In the genomic region with DNA sequence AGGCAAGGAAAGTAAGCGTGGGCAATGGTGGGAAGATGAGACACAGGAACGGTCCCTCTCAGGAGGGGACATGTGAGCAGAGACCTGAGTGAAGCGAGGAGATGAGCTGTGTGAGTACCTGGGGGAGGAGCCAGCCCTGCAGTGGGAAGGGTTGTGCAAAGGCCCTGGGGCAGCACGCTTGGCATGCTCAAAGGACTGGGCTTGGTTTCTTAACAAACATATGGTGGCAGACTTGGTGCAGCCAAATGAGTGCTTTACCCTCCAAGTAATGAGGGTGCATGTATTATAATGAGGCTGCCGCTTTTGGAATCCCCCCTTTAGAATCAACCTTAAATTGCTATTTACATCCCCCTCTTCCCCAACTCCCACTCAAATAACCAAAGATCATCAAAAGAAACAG, we compare ENCODE assay signal across 35 cellular contexts.
DNase-seq lines count a peak whose midpoint lies in the region; ATAC-seq, FAIRE-seq and TF ChIP-seq lines count a peak whose summit lies in the region.
"Had no signal": no experiment of that assay in that cellular context is flagged by ENCODE, and none has a peak within 500 bp of the region (broad histone marks: within the 10 kb centered on the region; RNA-seq: fewer than 3 reads in every experiment).

No MANE protein-coding gene starts in this region.

- H3K27me3 ChIP-seq in IMR-90 (ENCODE audit: control insufficient read depth, insufficient read depth, low read length) = no peaks in the 10 kb centered on the region
- H3K27me3 ChIP-seq in K562 (ENCODE audit: control insufficient read depth in 2 of 2, insufficient read depth in 2 of 2, low read length in 2 of 2) = peaks cover 5 to 29% of the 10 kb centered on the region in 2 experiments; a peak in 3 of 5 replicates
- no peaks in the 10 kb centered on the region for H3K27me3 ChIP-seq in CD8-positive, alpha-beta T cell (ENCODE audit: insufficient read depth, low read length)
- peaks cover 0 to 26% (median 8%) of the 10 kb centered on the region in 9 donors for H3K27me3 ChIP-seq in heart left ventricle
- H3K27me3 ChIP-seq: BLaER1; BLaER1 treated with 17β-estradiol and CSF1 and Interleukin-3, amounts not matched to agents 10 nM and 100 nM had no signal

- no peak overlapping the region for H3K27ac Mint-ChIP-seq in WTC11
- no peak overlapping the region for H3K27ac Mint-ChIP-seq in CD8-positive, alpha-beta T cell
- H3K27ac Mint-ChIP-seq in activated T-cell treated with anti-CD3 and anti-CD28 coated beads, Interleukin-2, amount 50 U/mL, for 24 hours = no peak overlapping the region
- H3K27ac Mint-ChIP-seq: B cell; CD14-positive monocyte; CD4-positive, alpha-beta memory T cell; CD4-positive, alpha-beta T cell; CD4-positive, CD25-positive, alpha-beta regulatory T cell; CD8-positive, alpha-beta memory T cell had no signal

- H3K36me3 Mint-ChIP-seq in WTC11 = no peaks in the 10 kb centered on the region
- H3K36me3 Mint-ChIP-seq in CD8-positive, alpha-beta T cell = no peaks in the 10 kb centered on the region
- no peaks in the 10 kb centered on the region for H3K36me3 Mint-ChIP-seq in activated T-cell treated with anti-CD3 and anti-CD28 coated beads, Interleukin-2, amount 50 U/mL, for 24 hours (ENCODE audit: low read depth)
- H3K36me3 Mint-ChIP-seq: CD14-positive monocyte; CD4-positive, CD25-positive, alpha-beta regulatory T cell had no signal

- H2AK5ac ChIP-seq in IMR-90 (ENCODE audit: low read depth, low read length) = peak overlapping the region; percentile 15; the same call in 1 of the 2 replicates

- H3K4me1 Mint-ChIP-seq in WTC11 = peaks cover 4% of the 10 kb centered on the region
- no peaks in the 10 kb centered on the region for H3K4me1 Mint-ChIP-seq in CD8-positive, alpha-beta T cell (ENCODE audit: low read depth)
- H3K4me1 Mint-ChIP-seq in activated T-cell treated with anti-CD3 and anti-CD28 coated beads, Interleukin-2, amount 50 U/mL, for 24 hours (ENCODE audit: low read depth) = no peaks in the 10 kb centered on the region
- H3K4me1 Mint-ChIP-seq: B cell; CD14-positive monocyte; CD4-positive, alpha-beta memory T cell; CD4-positive, CD25-positive, alpha-beta regulatory T cell; CD8-positive, alpha-beta memory T cell had no signal

- H4K8ac ChIP-seq in IMR-90 (ENCODE audit: low read depth in 2 of 2, low read length in 2 of 2) = no peak overlapping the region

- no peaks in the 10 kb centered on the region for H3K79me1 ChIP-seq in IMR-90 (ENCODE audit: low read depth in 1 of 2, low read length in 2 of 2)

- DNase-seq in IMR-90 (no peak), WTC11 (ENCODE audit: low spot score) (no peak), K562 (ENCODE audit: extremely low read depth in 1 of 4, low spot score in 3 of 4) (no peak), heart left ventricle (no peak)
- no peak for DNase-seq in CD8-positive, alpha-beta T cell
- DNase-seq in activated T-cell treated with anti-CD3 and anti-CD28 coated beads, Interleukin-2, amount 50 U/mL, for 24 hours = no peak
- DNase-seq: 8988T; ACHN; AML-193; BE2C; C1 segment of cervical spinal cord; Caco-2; Calu3; CD4-positive, alpha-beta memory T cell; CD4-positive, alpha-beta T cell; CD4-positive, CD25-positive, alpha-beta regulatory T cell; CD8-positive, alpha-beta memory T cell; COR-L47; DMS 273 treated with DMSO at 0.1 percent for 48 hours; DMS153; DMS79; DMS79 treated with DMSO at 0.1 percent for 48 hours; DND-41; EL had no signal

- TF ChIP-seq POLR2A in IMR-90 (IDR thresholded peaks at IDR 0.05; ENCODE audit: low read depth, low read length) (no peak), K562 (conservative IDR thresholded peaks at IDR 0.05) (no peak), heart left ventricle (IDR thresholded peaks at IDR 0.05) (no peak)

- H4K20me1 ChIP-seq in IMR-90 (ENCODE audit: insufficient read depth, low read length) (no peaks in the 10 kb centered on the region), K562 (replicated peaks; ENCODE audit: control insufficient read depth, insufficient read depth, low read length) (no peaks in the 10 kb centered on the region)
- H4K20me1 ChIP-seq: BLaER1; BLaER1 treated with 17β-estradiol and CSF1 and Interleukin-3, amounts not matched to agents 10 nM and 100 nM had no signal

- H3K9me3 ChIP-seq in HEK293 (ENCODE audit: control insufficient read depth, insufficient read depth, low read depth, low read length) = no peaks in the 10 kb centered on the region
- no peaks in the 10 kb centered on the region for H3K9me3 ChIP-seq in IMR-90 (ENCODE audit: control insufficient read depth, insufficient read depth, low read length)
- H3K9me3 ChIP-seq in K562 (replicated peaks; ENCODE audit: control insufficient read depth, insufficient read depth, low read depth, low read length) = no peaks in the 10 kb centered on the region
- H3K9me3 ChIP-seq in CD8-positive, alpha-beta T cell (ENCODE audit: low read length) = no peaks in the 10 kb centered on the region
- no peaks in the 10 kb centered on the region for H3K9me3 ChIP-seq in heart left ventricle
- H3K9me3 ChIP-seq: BE2C, BLaER1 had no signal

- BruUV-seq in IMR-90 (replicated peaks; lab: Mats Ljungman, UMichigan) (no TSS peak), K562 (replicated peaks; lab: Mats Ljungman, UMichigan) (no TSS peak)

- in situ Hi-C loops in IMR-90 (cut with MboI; ENCODE audit: low sequenced_read_pairs) = loop anchor here (10.0 kb wide), 1 partner anchor 689 kb away; no protein-coding TSS in a partner anchor
- in situ Hi-C loops in K562 (cut with MboI) = no loop called here

- TF ChIP-seq RAD21 in IMR-90 (IDR thresholded peaks at IDR 0.05; ENCODE audit: low read length) (no peak), K562 (CRISPR knock-in tag; conservative IDR thresholded peaks at IDR 0.05 in 1 of 2, IDR thresholded peaks at IDR 0.05 in 1 of 2) (no peak)

- H3K4me3 ChIP-seq in HEK293 (ENCODE audit: low read depth, low read length) (no peak overlapping the region), IMR-90 (ENCODE audit: insufficient read depth, low read depth, low read length) (no peak overlapping the region), K562 (no peak overlapping the region), heart left ventricle (no peak overlapping the region)
- H3K4me3 ChIP-seq in CD8-positive, alpha-beta T cell (ENCODE audit: low read depth, low read length) = no peak overlapping the region
- H3K4me3 ChIP-seq: A549; BLaER1; BLaER1 treated with 17β-estradiol and CSF1 and Interleukin-3, amounts not matched to agents 10 nM and 100 nM had no signal

- POLR2A ChIA-PET in HEK293 (lab: Yijun Ruan, JAX) (no interaction called here), IMR-90 (lab: Charles Lee; ENCODE audit: unreplicated experiment) (no interaction called here), WTC11 (lab: Charles Lee) (no interaction called here), K562 (lab: Yijun Ruan, JAX) (no interaction called here)
- POLR2A ChIA-PET in CD8-positive, alpha-beta T cell (lab: Charles Lee) = no interaction called here

- dilution Hi-C loops in IMR-90 (cut with HindIII; ENCODE audit: low sequenced_read_pairs, unreplicated experiment) = no loop called here

- no peak overlapping the region for H3K4ac ChIP-seq in IMR-90 (ENCODE audit: low read depth, low read length)

- no peak for FAIRE-seq in K562 (lab: Jason Lieb, UNC)
- FAIRE-seq: A204.1, A549, D721Med had no signal

- 91% methylated on average over 4 of the region's 5 CpGs; no CpG with 5 or more reads in 1 of the 2 experiments for WGBS in IMR-90 (ENCODE audit: extremely low coverage in 2 of 2, insufficient read length in 1 of 2), 2 experiments
- WGBS in K562 (ENCODE audit: insufficient coverage, low coverage, missing lambda C conversion rate) = 2% methylated on average over 5 of the region's 5 CpGs
- 92 to 95% (median 94%) methylated on average over 5 of the region's 5 CpGs for WGBS in heart left ventricle, 4 donors

- H2BK15ac ChIP-seq in IMR-90 (ENCODE audit: low read depth, low read length) = peak overlapping the region; percentile 37; the same call in 1 of the 3 replicates

- no peak overlapping the region for H3K27ac ChIP-seq in HEK293 (ENCODE audit: extremely low read depth, low read depth, low read length)
- no peak overlapping the region for H3K27ac ChIP-seq in IMR-90 (ENCODE audit: insufficient read depth, low read length)
- H3K27ac ChIP-seq in K562 (ENCODE audit: extremely low read depth, low read depth, low read length) = no peak overlapping the region
- no peak overlapping the region for H3K27ac ChIP-seq in CD8-positive, alpha-beta T cell (ENCODE audit: low read depth, low read length)
- H3K27ac ChIP-seq in heart left ventricle = no peak overlapping the region
- H3K27ac ChIP-seq: 22Rv1; A549; BLaER1; BLaER1 treated with 17β-estradiol and CSF1 and Interleukin-3, amounts not matched to agents 10 nM and 100 nM; C4-2B had no signal

- H3K79me2 ChIP-seq in K562 (ENCODE audit: control insufficient read depth, insufficient read depth, low read length) = no peaks in the 10 kb centered on the region

- H3K36me3 ChIP-seq in HEK293 (ENCODE audit: control insufficient read depth in 2 of 2, insufficient read depth in 1 of 2, low read length in 2 of 2) = no peaks in the 10 kb centered on the region
- H3K36me3 ChIP-seq in IMR-90 (ENCODE audit: control insufficient read depth, insufficient read depth, low read length) = no peaks in the 10 kb centered on the region
- no peaks in the 10 kb centered on the region for H3K36me3 ChIP-seq in K562 (ENCODE audit: control insufficient read depth, insufficient read depth, low read length)
- no peaks in the 10 kb centered on the region for H3K36me3 ChIP-seq in CD8-positive, alpha-beta T cell (ENCODE audit: insufficient read depth, low read length)
- H3K36me3 ChIP-seq in heart left ventricle = no peaks in the 10 kb centered on the region
- H3K36me3 ChIP-seq: BE2C; BLaER1; BLaER1 treated with 17β-estradiol and CSF1 and Interleukin-3, amounts not matched to agents 10 nM and 100 nM had no signal

- H2BK120ac ChIP-seq in IMR-90 (ENCODE audit: low read depth, low read length) = no peak overlapping the region

- intact Hi-C loops in IMR-90 (cut with micrococcal nuclease) (no loop called here), K562 (cut with micrococcal nuclease) (no loop called here), heart left ventricle (cut with DNase I) (no loop called here)
- intact Hi-C loops in CD8-positive, alpha-beta T cell (cut with DNase I, micrococcal nuclease) = no loop called here

- H2AK9ac ChIP-seq in IMR-90 (replicated peaks; ENCODE audit: low read depth, low read length, poor library complexity) = no peak overlapping the region

- H2BK5ac ChIP-seq in IMR-90 (ENCODE audit: low read depth, low read length, poor library complexity, severe bottlenecking) = no peak overlapping the region

- H3K4me1 ChIP-seq in HEK293 (ENCODE audit: control insufficient read depth, insufficient read depth, low read length) = no peaks in the 10 kb centered on the region
- H3K4me1 ChIP-seq in IMR-90 (ENCODE audit: control insufficient read depth, insufficient read depth, low read length) = peaks cover 10% of the 10 kb centered on the region
- H3K4me1 ChIP-seq in K562 (replicated peaks in 1 of 2; ENCODE audit: control insufficient read depth in 2 of 2, insufficient read depth in 2 of 2, low read length in 2 of 2) = no peaks in the 10 kb centered on the region
- no peaks in the 10 kb centered on the region for H3K4me1 ChIP-seq in CD8-positive, alpha-beta T cell (ENCODE audit: insufficient read depth, low read length)
- peaks cover 0 to 1% (median 0%) of the 10 kb centered on the region in 12 donors for H3K4me1 ChIP-seq in heart left ventricle
- H3K4me1 ChIP-seq: BE2C; BLaER1; BLaER1 treated with 17β-estradiol and CSF1 and Interleukin-3, amounts not matched to agents 10 nM and 100 nM; Caco-2 had no signal

- H2AFZ ChIP-seq in IMR-90 (replicated peaks; ENCODE audit: low read length, poor library complexity) = no peak overlapping the region
- H2AFZ ChIP-seq in K562 (ENCODE audit: low read depth, low read length) = no peak overlapping the region

- no peak overlapping the region for H3K18ac ChIP-seq in IMR-90 (ENCODE audit: low read depth, low read length)

- no peak overlapping the region for H3K4me3 Mint-ChIP-seq in WTC11
- H3K4me3 Mint-ChIP-seq in CD8-positive, alpha-beta T cell = no peak overlapping the region
- H3K4me3 Mint-ChIP-seq in activated T-cell treated with anti-CD3 and anti-CD28 coated beads, Interleukin-2, amount 50 U/mL, for 24 hours = no peak overlapping the region
- H3K4me3 Mint-ChIP-seq: B cell; CD14-positive monocyte; CD4-positive, alpha-beta memory T cell; CD4-positive, alpha-beta T cell; CD4-positive, CD25-positive, alpha-beta regulatory T cell; CD8-positive, alpha-beta memory T cell had no signal

- peaks cover 19% of the 10 kb centered on the region for H3K9me3 Mint-ChIP-seq in WTC11
- no peaks in the 10 kb centered on the region for H3K9me3 Mint-ChIP-seq in CD8-positive, alpha-beta T cell
- no peaks in the 10 kb centered on the region for H3K9me3 Mint-ChIP-seq in activated T-cell treated with anti-CD3 and anti-CD28 coated beads, Interleukin-2, amount 50 U/mL, for 24 hours
- H3K9me3 Mint-ChIP-seq: CD4-positive, alpha-beta T cell had no signal

- ATAC-seq in IMR-90 (ENCODE audit: low read depth) (no peak), WTC11 (no peak), K562 (no peak), HG03045 (IDR thresholded peaks at IDR 0.05; ENCODE audit: unreplicated experiment) (no peak), heart left ventricle (no peak)
- ATAC-seq in CD8-positive, alpha-beta T cell = no peak
- ATAC-seq: A549 had no signal

- no peak overlapping the region; the same call in 1 of the 2 replicates for H4K91ac ChIP-seq in IMR-90 (ENCODE audit: insufficient read depth, low read depth, low read length)

- no peak for TF ChIP-seq EP300 in K562 (IDR thresholded peaks at IDR 0.05; ENCODE audit: low read length)

- H3K4me2 ChIP-seq in IMR-90 (ENCODE audit: low read depth, low read length) = no peak overlapping the region
- no peak overlapping the region for H3K4me2 ChIP-seq in K562 (ENCODE audit: insufficient read depth, low read length)
- H3K4me2 ChIP-seq: A549; BLaER1; BLaER1 treated with 17β-estradiol and CSF1 and Interleukin-3, amounts not matched to agents 10 nM and 100 nM had no signal

- H3K14ac ChIP-seq in IMR-90 (replicated peaks; ENCODE audit: low read depth, low read length) = no peak overlapping the region

- no peak overlapping the region for H4K5ac ChIP-seq in IMR-90 (ENCODE audit: low read depth, low read length)

- H3K9me1 ChIP-seq in IMR-90 (ENCODE audit: insufficient read depth, low read length) (peaks cover 8% of the 10 kb centered on the region; the same call in 1 of the 2 replicates), K562 (ENCODE audit: control insufficient read depth, insufficient read depth, low read length) (no peaks in the 10 kb centered on the region)

- CTCF ChIA-PET in HEK293 (lab: Yijun Ruan, JAX) = no interaction called here
- CTCF ChIA-PET in IMR-90 (lab: Yijun Ruan, JAX) = no interaction called here
- CTCF ChIA-PET in WTC11 (lab: Charles Lee) = interaction anchor here (1.5 kb wide), 1 partner anchor 283 kb away, joined by 6 read pairs; no protein-coding TSS in a partner anchor
- CTCF ChIA-PET in K562 (lab: Yijun Ruan, JAX; ENCODE audit: low intra/inter-chr PET ratio) = no interaction called here
- CTCF ChIA-PET in CD8-positive, alpha-beta T cell (lab: Charles Lee) = no interaction called here

- H3K56ac ChIP-seq in IMR-90 (ENCODE audit: extremely low read depth, insufficient read depth, low read length) = no peak overlapping the region

- no peak overlapping the region for H2BK20ac ChIP-seq in IMR-90 (ENCODE audit: low read depth, low read length)

- H3K23ac ChIP-seq in IMR-90 (ENCODE audit: low read depth, low read length) = no peak overlapping the region

- no peaks in the 10 kb centered on the region for H3K27me3 Mint-ChIP-seq in WTC11 (ENCODE audit: low read depth)
- peaks cover 31% of the 10 kb centered on the region for H3K27me3 Mint-ChIP-seq in CD8-positive, alpha-beta T cell (ENCODE audit: low read depth)
- H3K27me3 Mint-ChIP-seq in activated T-cell treated with anti-CD3 and anti-CD28 coated beads, Interleukin-2, amount 50 U/mL, for 24 hours = peaks cover 48% of the 10 kb centered on the region

- TF ChIP-seq CTCF in HEK293 (tag by site-specific recombination; IDR thresholded peaks at IDR 0.05) (no peak), IMR-90 (conservative IDR thresholded peaks at IDR 0.05; ENCODE audit: low read depth, low read length) (no peak), WTC11 (IDR thresholded peaks at IDR 0.05) (no peak), K562 (IDR thresholded peaks at IDR 0.05 in 2 of 3, conservative IDR thresholded peaks at IDR 0.05 in 1 of 3; ENCODE audit: insufficient read depth in 2 of 3, low read depth in 1 of 3, low read length in 3 of 3) (no peak), heart left ventricle (IDR thresholded peaks at IDR 0.05) (no peak)
- TF ChIP-seq CTCF in CD8-positive, alpha-beta T cell (IDR thresholded peaks at IDR 0.05) = no peak

- H3K9ac ChIP-seq in IMR-90 (ENCODE audit: low read depth, low read length) = no peak overlapping the region
- no peak overlapping the region for H3K9ac ChIP-seq in K562 (ENCODE audit: insufficient read depth in 1 of 2, low read depth in 2 of 2, low read length in 2 of 2)
- H3K9ac ChIP-seq: BLaER1; BLaER1 treated with 17β-estradiol and CSF1 and Interleukin-3, amounts not matched to agents 10 nM and 100 nM had no signal
